ENCODE assay signal across 1 cellular context in genomic region chr14:77041837-77042557, GRCh38.
TF ChIP-seq lines count a peak whose summit lies in the region.

No MANE protein-coding gene starts in this region.

TF ChIP-seq in H1, 55 proteins besides CTCF, POLR2A, EP300 and RAD21 (continued from another document):
- no peak for TF ChIP-seq TCF12 (IDR thresholded peaks at IDR 0.05; ENCODE audit: low read depth, low read length)
- no peak for TF ChIP-seq CEBPB (IDR thresholded peaks at IDR 0.05; ENCODE audit: low read depth, low read length)
- TF ChIP-seq RBBP5 (IDR thresholded peaks at IDR 0.05; ENCODE audit: borderline replicate concordance, low read depth, low read length), result no peak
- TF ChIP-seq CTBP2 (IDR thresholded peaks at IDR 0.05; ENCODE audit: borderline replicate concordance, insufficient read depth, insufficient read length, low read length), result no peak
- no peak for TF ChIP-seq POLR2AphosphoS5 (IDR thresholded peaks at IDR 0.05; ENCODE audit: low read depth, low read length)
- no peak for TF ChIP-seq TAF7 (optimal IDR thresholded peaks at IDR 0.05; ENCODE audit: borderline replicate concordance, low read depth, low read length)
- no peak for TF ChIP-seq SIN3A (conservative IDR thresholded peaks at IDR 0.05 in 1 of 2, IDR thresholded peaks at IDR 0.05 in 1 of 2; ENCODE audit: low read depth in 1 of 2, low read length in 2 of 2)
- TF ChIP-seq SAP30 (IDR thresholded peaks at IDR 0.05; ENCODE audit: insufficient read depth, insufficient replicate concordance, low read length), result no peak
- no peak for TF ChIP-seq EZH2 (IDR thresholded peaks at IDR 0.05; ENCODE audit: low read depth, low read length, severe bottlenecking)
- TF ChIP-seq SP1 (IDR thresholded peaks at IDR 0.05; ENCODE audit: low read depth, low read length), result no peak
- TF ChIP-seq SIRT6 (IDR thresholded peaks at IDR 0.05; ENCODE audit: low read length), result no peak
- TF ChIP-seq KDM1A (IDR thresholded peaks at IDR 0.05; ENCODE audit: borderline replicate concordance, low read length), result no peak
- no peak for TF ChIP-seq ATF2 (IDR thresholded peaks at IDR 0.05; ENCODE audit: low read length)
- TF ChIP-seq ASH2L (IDR thresholded peaks at IDR 0.05; ENCODE audit: low read length), result no peak
- TF ChIP-seq POU5F1 (IDR thresholded peaks at IDR 0.05; ENCODE audit: low read depth, low read length), result no peak
- TF ChIP-seq RNF2 (IDR thresholded peaks at IDR 0.05; ENCODE audit: borderline replicate concordance, low read depth, low read length, missing control alignments, poor library complexity, severe bottlenecking), result no peak
- TF ChIP-seq HDAC6 (IDR thresholded peaks at IDR 0.05; ENCODE audit: low read depth, low read length), result no peak
